In the genomic region with DNA sequence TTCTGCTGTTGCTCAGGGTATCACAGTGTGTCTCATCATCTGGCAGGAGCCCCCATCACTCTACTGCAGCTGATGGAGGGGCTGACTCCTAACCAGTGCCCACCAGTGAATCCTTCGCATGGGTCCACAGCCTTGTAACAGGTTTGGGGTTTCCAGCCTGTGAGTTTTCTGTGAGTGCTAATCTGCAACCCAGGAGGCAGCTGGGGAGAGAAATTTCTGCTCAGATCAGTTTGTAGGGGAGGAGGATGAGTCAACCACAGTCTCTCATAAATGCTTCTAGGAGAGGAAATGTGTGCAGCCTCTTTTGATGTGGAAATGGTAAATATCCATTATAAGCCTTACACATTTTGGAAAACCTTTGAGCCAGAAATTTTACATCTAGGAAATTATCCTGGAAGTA, we compare ENCODE assay signal across 7 cellular contexts.
"Had no signal": no experiment of that assay in that cellular context is flagged by ENCODE, and none has a peak within 500 bp of the region (broad histone marks: within the 10 kb centered on the region; RNA-seq: fewer than 3 reads in every experiment).

No MANE protein-coding gene starts in this region.

- H3K27ac Mint-ChIP-seq: GM23338, H9, HFFc6 had no signal

- H3K4me1 Mint-ChIP-seq: GM23338 had no signal

- DNase-seq: GM23248, GOT3, H7, H9, HCEC 1CT, HFFc6 had no signal

- H3K4me3 Mint-ChIP-seq: GM23338, H9, HFFc6 had no signal
